ENCODE assay signal across 1 cellular context in the genomic region with DNA sequence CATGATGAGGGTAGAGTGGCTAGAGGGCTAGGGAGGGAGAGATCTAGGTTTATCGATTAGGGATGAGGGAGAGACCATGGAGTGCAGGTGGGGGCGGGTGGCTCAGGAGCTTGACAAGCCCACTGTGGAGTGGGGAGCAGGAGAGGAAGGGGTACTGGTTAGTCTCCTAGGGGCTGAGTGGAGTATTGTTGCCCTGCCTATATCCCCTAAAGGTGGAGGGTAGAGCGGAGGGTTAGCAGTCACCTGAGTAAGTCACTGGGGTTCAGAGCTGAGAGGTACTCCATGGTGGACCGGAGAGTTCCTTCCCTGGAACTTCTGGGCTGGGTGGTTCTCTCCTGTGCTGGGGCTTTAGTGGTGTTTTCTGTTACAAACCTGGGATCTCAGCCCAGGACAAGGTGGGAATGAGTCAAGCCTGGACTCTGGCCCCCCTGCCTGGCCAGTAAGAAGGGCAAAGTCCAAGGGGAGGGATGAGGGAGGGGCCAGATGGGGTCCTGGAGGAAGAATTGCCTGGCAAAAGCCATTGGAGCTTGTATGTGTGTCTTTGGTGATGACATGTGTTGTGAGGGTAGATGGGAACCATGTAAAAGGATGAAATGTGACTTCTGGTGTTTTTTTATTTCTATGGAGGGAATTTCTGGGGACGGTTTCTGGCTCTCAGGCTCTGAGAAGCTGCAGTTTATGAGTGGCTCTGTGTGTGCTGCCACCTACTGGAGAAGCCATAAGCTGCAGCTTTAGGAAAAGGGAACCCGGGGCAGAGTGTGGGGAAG.
TF ChIP-seq lines count a peak whose summit lies in the region.

A gene with protein sequence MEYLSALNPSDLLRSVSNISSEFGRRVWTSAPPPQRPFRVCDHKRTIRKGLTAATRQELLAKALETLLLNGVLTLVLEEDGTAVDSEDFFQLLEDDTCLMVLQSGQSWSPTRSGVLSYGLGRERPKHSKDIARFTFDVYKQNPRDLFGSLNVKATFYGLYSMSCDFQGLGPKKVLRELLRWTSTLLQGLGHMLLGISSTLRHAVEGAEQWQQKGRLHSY (minus strand): TSS at position 403 of the 767 bp plus-strand sequence. CDS start 119 bp downstream, at position 284.

TF ChIP-seq in HepG2, 621 proteins besides CTCF, POLR2A, EP300 and RAD21 (continued from another document and continues in another):
- TF ChIP-seq ZNF710 (CRISPR knock-in tag; IDR thresholded peaks at IDR 0.05; ENCODE audit: borderline replicate concordance): peak; percentile 95
- no peak for TF ChIP-seq TRIM22 (IDR thresholded peaks at IDR 0.05)
- TF ChIP-seq ATF2 (CRISPR knock-in tag; IDR thresholded peaks at IDR 0.05): peak; percentile 80
- no peak for TF ChIP-seq MATR3 (CRISPR knock-in tag; IDR thresholded peaks at IDR 0.05)
- TF ChIP-seq ZBTB7B (CRISPR knock-in tag; IDR thresholded peaks at IDR 0.05): peak; percentile 98
- no peak for TF ChIP-seq ZNF672 (CRISPR knock-in tag; IDR thresholded peaks at IDR 0.05)
- no peak for TF ChIP-seq ZNF773 (CRISPR knock-in tag; IDR thresholded peaks at IDR 0.05; ENCODE audit: borderline replicate concordance)
- TF ChIP-seq TRIM24 (CRISPR knock-in tag; IDR thresholded peaks at IDR 0.05): no peak
- no peak for TF ChIP-seq ZNF256 (CRISPR knock-in tag; conservative IDR thresholded peaks at IDR 0.05)
- TF ChIP-seq, protein P1, sequence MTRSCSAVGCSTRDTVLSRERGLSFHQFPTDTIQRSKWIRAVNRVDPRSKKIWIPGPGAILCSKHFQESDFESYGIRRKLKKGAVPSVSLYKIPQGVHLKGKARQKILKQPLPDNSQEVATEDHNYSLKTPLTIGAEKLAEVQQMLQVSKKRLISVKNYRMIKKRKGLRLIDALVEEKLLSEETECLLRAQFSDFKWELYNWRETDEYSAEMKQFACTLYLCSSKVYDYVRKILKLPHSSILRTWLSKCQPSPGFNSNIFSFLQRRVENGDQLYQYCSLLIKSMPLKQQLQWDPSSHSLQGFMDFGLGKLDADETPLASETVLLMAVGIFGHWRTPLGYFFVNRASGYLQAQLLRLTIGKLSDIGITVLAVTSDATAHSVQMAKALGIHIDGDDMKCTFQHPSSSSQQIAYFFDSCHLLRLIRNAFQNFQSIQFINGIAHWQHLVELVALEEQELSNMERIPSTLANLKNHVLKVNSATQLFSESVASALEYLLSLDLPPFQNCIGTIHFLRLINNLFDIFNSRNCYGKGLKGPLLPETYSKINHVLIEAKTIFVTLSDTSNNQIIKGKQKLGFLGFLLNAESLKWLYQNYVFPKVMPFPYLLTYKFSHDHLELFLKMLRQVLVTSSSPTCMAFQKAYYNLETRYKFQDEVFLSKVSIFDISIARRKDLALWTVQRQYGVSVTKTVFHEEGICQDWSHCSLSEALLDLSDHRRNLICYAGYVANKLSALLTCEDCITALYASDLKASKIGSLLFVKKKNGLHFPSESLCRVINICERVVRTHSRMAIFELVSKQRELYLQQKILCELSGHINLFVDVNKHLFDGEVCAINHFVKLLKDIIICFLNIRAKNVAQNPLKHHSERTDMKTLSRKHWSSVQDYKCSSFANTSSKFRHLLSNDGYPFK (CRISPR knock-in tag; IDR thresholded peaks at IDR 0.05; ENCODE audit: borderline replicate concordance): peak; percentile 91
- TF ChIP-seq ZBTB44 (CRISPR knock-in tag; IDR thresholded peaks at IDR 0.05): no peak
- peak; percentile 43; the same call in 1 of the 2 replicates for TF ChIP-seq NFYB (CRISPR knock-in tag; IDR thresholded peaks at IDR 0.05)
- TF ChIP-seq, protein P2, sequence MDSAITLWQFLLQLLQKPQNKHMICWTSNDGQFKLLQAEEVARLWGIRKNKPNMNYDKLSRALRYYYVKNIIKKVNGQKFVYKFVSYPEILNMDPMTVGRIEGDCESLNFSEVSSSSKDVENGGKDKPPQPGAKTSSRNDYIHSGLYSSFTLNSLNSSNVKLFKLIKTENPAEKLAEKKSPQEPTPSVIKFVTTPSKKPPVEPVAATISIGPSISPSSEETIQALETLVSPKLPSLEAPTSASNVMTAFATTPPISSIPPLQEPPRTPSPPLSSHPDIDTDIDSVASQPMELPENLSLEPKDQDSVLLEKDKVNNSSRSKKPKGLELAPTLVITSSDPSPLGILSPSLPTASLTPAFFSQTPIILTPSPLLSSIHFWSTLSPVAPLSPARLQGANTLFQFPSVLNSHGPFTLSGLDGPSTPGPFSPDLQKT (CRISPR knock-in tag; IDR thresholded peaks at IDR 0.05; ENCODE audit: borderline replicate concordance): no peak
- no peak for TF ChIP-seq CBX2 (IDR thresholded peaks at IDR 0.05; ENCODE audit: low read depth, low read length)
- no peak for TF ChIP-seq CBX2 (CRISPR knock-in tag; IDR thresholded peaks at IDR 0.05; ENCODE audit: low read depth)
- TF ChIP-seq, protein P3, sequence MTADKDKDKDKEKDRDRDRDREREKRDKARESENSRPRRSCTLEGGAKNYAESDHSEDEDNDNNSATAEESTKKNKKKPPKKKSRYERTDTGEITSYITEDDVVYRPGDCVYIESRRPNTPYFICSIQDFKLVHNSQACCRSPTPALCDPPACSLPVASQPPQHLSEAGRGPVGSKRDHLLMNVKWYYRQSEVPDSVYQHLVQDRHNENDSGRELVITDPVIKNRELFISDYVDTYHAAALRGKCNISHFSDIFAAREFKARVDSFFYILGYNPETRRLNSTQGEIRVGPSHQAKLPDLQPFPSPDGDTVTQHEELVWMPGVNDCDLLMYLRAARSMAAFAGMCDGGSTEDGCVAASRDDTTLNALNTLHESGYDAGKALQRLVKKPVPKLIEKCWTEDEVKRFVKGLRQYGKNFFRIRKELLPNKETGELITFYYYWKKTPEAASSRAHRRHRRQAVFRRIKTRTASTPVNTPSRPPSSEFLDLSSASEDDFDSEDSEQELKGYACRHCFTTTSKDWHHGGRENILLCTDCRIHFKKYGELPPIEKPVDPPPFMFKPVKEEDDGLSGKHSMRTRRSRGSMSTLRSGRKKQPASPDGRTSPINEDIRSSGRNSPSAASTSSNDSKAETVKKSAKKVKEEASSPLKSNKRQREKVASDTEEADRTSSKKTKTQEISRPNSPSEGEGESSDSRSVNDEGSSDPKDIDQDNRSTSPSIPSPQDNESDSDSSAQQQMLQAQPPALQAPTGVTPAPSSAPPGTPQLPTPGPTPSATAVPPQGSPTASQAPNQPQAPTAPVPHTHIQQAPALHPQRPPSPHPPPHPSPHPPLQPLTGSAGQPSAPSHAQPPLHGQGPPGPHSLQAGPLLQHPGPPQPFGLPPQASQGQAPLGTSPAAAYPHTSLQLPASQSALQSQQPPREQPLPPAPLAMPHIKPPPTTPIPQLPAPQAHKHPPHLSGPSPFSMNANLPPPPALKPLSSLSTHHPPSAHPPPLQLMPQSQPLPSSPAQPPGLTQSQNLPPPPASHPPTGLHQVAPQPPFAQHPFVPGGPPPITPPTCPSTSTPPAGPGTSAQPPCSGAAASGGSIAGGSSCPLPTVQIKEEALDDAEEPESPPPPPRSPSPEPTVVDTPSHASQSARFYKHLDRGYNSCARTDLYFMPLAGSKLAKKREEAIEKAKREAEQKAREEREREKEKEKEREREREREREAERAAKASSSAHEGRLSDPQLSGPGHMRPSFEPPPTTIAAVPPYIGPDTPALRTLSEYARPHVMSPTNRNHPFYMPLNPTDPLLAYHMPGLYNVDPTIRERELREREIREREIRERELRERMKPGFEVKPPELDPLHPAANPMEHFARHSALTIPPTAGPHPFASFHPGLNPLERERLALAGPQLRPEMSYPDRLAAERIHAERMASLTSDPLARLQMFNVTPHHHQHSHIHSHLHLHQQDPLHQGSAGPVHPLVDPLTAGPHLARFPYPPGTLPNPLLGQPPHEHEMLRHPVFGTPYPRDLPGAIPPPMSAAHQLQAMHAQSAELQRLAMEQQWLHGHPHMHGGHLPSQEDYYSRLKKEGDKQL (CRISPR knock-in tag; IDR thresholded peaks at IDR 0.05; ENCODE audit: low read depth): peak; percentile 72; the same call in 1 of the 2 replicates
- TF ChIP-seq PTBP1 (IDR thresholded peaks at IDR 0.05; ENCODE audit: low read depth, low read length, poor library complexity, severe bottlenecking): no peak
- peak; percentile 79; the same call in 1 of the 2 replicates for TF ChIP-seq RFXAP (CRISPR knock-in tag; IDR thresholded peaks at IDR 0.05; ENCODE audit: borderline replicate concordance)
- peak; percentile 85; the same call in 1 of the 2 replicates for TF ChIP-seq ZNF709 (CRISPR knock-in tag; IDR thresholded peaks at IDR 0.05)
- TF ChIP-seq AFF4 (CRISPR knock-in tag; IDR thresholded peaks at IDR 0.05): 0 out of 2 replicates have a peak, but pooled peaks have one; percentile 12
- peak; percentile 75; the same call in 1 of the 2 replicates for TF ChIP-seq ZNF788 (CRISPR knock-in tag; IDR thresholded peaks at IDR 0.05; ENCODE audit: borderline replicate concordance)
- no peak for TF ChIP-seq HNRNPUL1 (IDR thresholded peaks at IDR 0.05; ENCODE audit: low read depth, low read length)
- peak; percentile 96; the same call in 1 of the 2 replicates for TF ChIP-seq ZNF264 (CRISPR knock-in tag; IDR thresholded peaks at IDR 0.05)
- no peak for TF ChIP-seq ZNF354B (CRISPR knock-in tag; IDR thresholded peaks at IDR 0.05)
- TF ChIP-seq HDAC1 (CRISPR knock-in tag; IDR thresholded peaks at IDR 0.05): no peak
- TF ChIP-seq BORCS8-MEF2B (CRISPR knock-in tag; IDR thresholded peaks at IDR 0.05): peak; percentile 92
- TF ChIP-seq ZNF3 (CRISPR knock-in tag; IDR thresholded peaks at IDR 0.05): peak; percentile 61; the same call in 1 of the 2 replicates
- peak; percentile 37; the same call in 1 of the 2 replicates for TF ChIP-seq TSC22D2 (CRISPR knock-in tag; IDR thresholded peaks at IDR 0.05; ENCODE audit: borderline replicate concordance)
